ENCODE assay signal across 17 cellular contexts in genomic region chr4:139367421-139368090, GRCh38.
DNase-seq lines count a peak whose midpoint lies in the region; ATAC-seq, FAIRE-seq and TF ChIP-seq lines count a peak whose summit lies in the region.
"Had no signal": no experiment of that assay in that cellular context is flagged by ENCODE, and none has a peak within 500 bp of the region (broad histone marks: within the 10 kb centered on the region; RNA-seq: fewer than 3 reads in every experiment).

No MANE protein-coding gene starts in this region.

- TF ChIP-seq CTCF in kidney epithelial cell (IDR thresholded peaks at IDR 0.05; ENCODE audit: insufficient read depth, low read length, poor library complexity, severe bottlenecking): no peak
- no peak for TF ChIP-seq CTCF in brain microvascular endothelial cell (IDR thresholded peaks at IDR 0.05; ENCODE audit: low read depth, low read length, missing control alignments)

- peaks cover 22% of the 10 kb centered on the region for H3K4me1 ChIP-seq in adipocyte (ENCODE audit: control insufficient read depth, insufficient read depth, low read length)
- H3K4me1 ChIP-seq: colonic mucosa, left ventricle myocardium inferior, parathyroid adenoma had no signal

- no peak for ATAC-seq in GM18867 (IDR thresholded peaks at IDR 0.05; ENCODE audit: unreplicated experiment)
- ATAC-seq in HG03457 (IDR thresholded peaks at IDR 0.05; ENCODE audit: unreplicated experiment): no peak

- in situ Hi-C loops in brain microvascular endothelial cell (cut with HindIII; ENCODE audit: low pct_ligation_motif_present, low sequenced_read_pairs): no loop called here

- FAIRE-seq in RCC 7860 (lab: Jason Lieb, UNC): no peak
- FAIRE-seq: TTC549 had no signal

- H3K4me3 ChIP-seq in adipocyte (ENCODE audit: low read length) (no peak overlapping the region), kidney epithelial cell (ENCODE audit: low read depth, low read length) (no peak overlapping the region), brain microvascular endothelial cell (ENCODE audit: low read depth, low read length) (no peak overlapping the region)
- H3K4me3 ChIP-seq: colonic mucosa, left ventricle myocardium inferior, tibial artery had no signal

- DNase-seq in A172 (ENCODE audit: low spot score): peak; percentile 35
- DNase-seq in GM03348 (ENCODE audit: low spot score): peak; percentile 42
- peak; percentile 39 for DNase-seq in adipocyte (ENCODE audit: low read depth)
- DNase-seq in kidney epithelial cell (ENCODE audit: low read depth): peak; percentile 4
- DNase-seq in brain microvascular endothelial cell: no peak
- no peak for DNase-seq in RCC 7860 (ENCODE audit: low spot score)
- DNase-seq: colonic mucosa, GOT3, Karpas-422, left ventricle myocardium inferior, NCI-H2081, tibial artery had no signal

- no peaks in the 10 kb centered on the region for H3K9me3 ChIP-seq in adipocyte (ENCODE audit: control insufficient read depth, low read length)
- H3K9me3 ChIP-seq: colonic mucosa, left ventricle myocardium inferior, tibial artery had no signal

- H3K36me3 ChIP-seq in adipocyte (ENCODE audit: control insufficient read depth, insufficient read depth, low read length, severe bottlenecking) (peaks cover 38% of the 10 kb centered on the region), kidney epithelial cell (ENCODE audit: control insufficient read depth, insufficient read depth, low read length) (no peaks in the 10 kb centered on the region), brain microvascular endothelial cell (replicated peaks) (peaks cover 15% of the 10 kb centered on the region)
- H3K36me3 ChIP-seq: colonic mucosa had no signal

- H3K9ac ChIP-seq in adipocyte (ENCODE audit: low read length): no peak overlapping the region
- H3K9ac ChIP-seq: parathyroid adenoma had no signal

- no peak overlapping the region for H3K27ac ChIP-seq in brain microvascular endothelial cell
- H3K27ac ChIP-seq: C4-2B, colonic mucosa, left ventricle myocardium inferior, parathyroid adenoma, tibial artery had no signal

- H3K27me3 ChIP-seq in adipocyte (replicated peaks; ENCODE audit: control insufficient read depth, insufficient read depth, low read length) (no peaks in the 10 kb centered on the region), kidney epithelial cell (ENCODE audit: control insufficient read depth, insufficient read depth, low read length) (no peaks in the 10 kb centered on the region), brain microvascular endothelial cell (replicated peaks) (no peaks in the 10 kb centered on the region)
- H3K27me3 ChIP-seq: colonic mucosa, tibial artery had no signal

Comparison
In these comparisons a context has a peak if more than half of its experiments do, and no peak if none do; other contexts are left out.
1. DNase-seq: peak in A172 (single experiment), GM03348 (single experiment), adipocyte (single experiment) and kidney epithelial cell (single experiment); none in brain microvascular endothelial cell (single experiment) and RCC 7860 (single experiment).